Comparison of ENCODE assay signal across 15 cellular contexts in the genomic region with DNA sequence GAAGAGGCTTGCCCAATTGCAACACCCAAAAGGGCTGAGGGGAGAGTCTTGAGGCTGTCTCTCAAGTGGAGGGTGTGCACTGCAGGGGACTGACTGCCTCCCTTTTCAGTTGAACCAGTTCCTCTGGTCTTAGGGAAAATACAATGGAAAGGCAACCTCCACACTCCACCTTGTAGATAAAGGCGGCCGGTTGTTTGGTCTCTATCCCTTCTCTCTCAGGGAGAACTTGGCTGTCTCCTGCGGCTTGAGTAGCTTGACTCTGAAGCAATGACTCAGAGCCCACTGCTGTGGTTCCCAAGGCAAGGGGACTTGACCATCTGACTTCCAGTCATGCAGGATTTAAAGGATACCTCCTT.
DNase-seq lines count a peak whose midpoint lies in the region; ATAC-seq and TF ChIP-seq lines count a peak whose summit lies in the region.
"Had no signal": no experiment of that assay in that cellular context is flagged by ENCODE, and none has a peak within 500 bp of the region (broad histone marks: within the 10 kb centered on the region; RNA-seq: fewer than 3 reads in every experiment).

No MANE protein-coding gene starts in this region.

- peaks cover 9 to 81% (median 28%) of the 10 kb centered on the region in 4 donors for H3K4me1 Mint-ChIP-seq in CD4-positive, CD25-positive, alpha-beta regulatory T cell

- H3K4me2 ChIP-seq in PC-3 (ENCODE audit: low read length), result 0 out of 2 replicates have a peak overlapping the region, but pooled peaks have one; percentile 1
- H3K4me2 ChIP-seq: KMS-11 had no signal

- no peak for TF ChIP-seq CTCF in PC-3 (conservative IDR thresholded peaks at IDR 0.05; ENCODE audit: low read depth, low read length)

- no peaks in the 10 kb centered on the region for H3K79me2 ChIP-seq in PC-3 (ENCODE audit: low read length)

- H3K4me3 ChIP-seq in CD4-positive, CD25-positive, alpha-beta regulatory T cell (ENCODE audit: low read depth, low read length), result no peak overlapping the region
- no peak overlapping the region for H3K4me3 ChIP-seq in PC-3 (ENCODE audit: low read length)
- no peak overlapping the region for H3K4me3 ChIP-seq in esophagus (ENCODE audit: low read depth in 1 of 2, low read length in 2 of 2)
- no peak overlapping the region for H3K4me3 ChIP-seq in HAP-1

- in situ Hi-C loops in HAP-1 (cut with MboI; ENCODE audit: low sequenced_read_pairs), result no loop called here

- POLR2A ChIA-PET in PC-3 (lab: Charles Lee; ENCODE audit: unreplicated experiment), result interaction anchor here (0.5 kb wide), 1 partner anchor 1038 kb away, joined by 3 read pairs; no protein-coding TSS in a partner anchor

- WGBS in esophagus, 2 donors, result 59 to 71% methylated on average over 3 of the region's 3 CpGs

- peak overlapping the region in 1 of 3 donors; percentile 36 for H3K27ac Mint-ChIP-seq in CD4-positive, CD25-positive, alpha-beta regulatory T cell
- H3K27ac Mint-ChIP-seq: activated CD4-positive, alpha-beta memory T cell treated with anti-CD3 and anti-CD28 coated beads for 36 hours; activated T-helper 2 cell treated with anti-CD3 and anti-CD28 coated beads, Interferon-gamma antibody, Interleukin-2, Interleukin-4, amounts not matched to agents 10 μg/mL and 5 μg/mL and 100 μg/mL, durations not matched to agents 14 hours and 24 hours and 36 hours had no signal

- H3K27ac ChIP-seq in CD4-positive, CD25-positive, alpha-beta regulatory T cell (ENCODE audit: insufficient read depth, low read length, poor library complexity, severe bottlenecking), result no peak overlapping the region
- H3K27ac ChIP-seq in PC-3 (ENCODE audit: low read length) (no peak overlapping the region), esophagus (ENCODE audit: low read depth in 2 of 2, low read length in 1 of 2) (peak overlapping the region; percentile 64 to 75)
- H3K27ac ChIP-seq: KMS-11 had no signal

- no peaks in the 10 kb centered on the region for H3F3A ChIP-seq in PC-3 (ENCODE audit: low read length, unreplicated experiment)

- H2AFZ ChIP-seq in PC-3 (ENCODE audit: low read length), result no peak overlapping the region

- H4K20me1 ChIP-seq in PC-3 (ENCODE audit: low read length), result no peaks in the 10 kb centered on the region

- no peak for ATAC-seq in CD4-positive, CD25-positive, alpha-beta regulatory T cell (ENCODE audit: low read depth in 2 of 2)
- ATAC-seq in PC-3 (no peak), GM19455 (IDR thresholded peaks at IDR 0.05; ENCODE audit: unreplicated experiment) (no peak)

- H3K9ac ChIP-seq in PC-3 (ENCODE audit: low read length), result no peak overlapping the region
- H3K9ac ChIP-seq: KMS-11 had no signal

- H3K9me2 ChIP-seq in PC-3 (replicated peaks; ENCODE audit: low read length), result no peaks in the 10 kb centered on the region

- H3K27me3 ChIP-seq in CD4-positive, CD25-positive, alpha-beta regulatory T cell (ENCODE audit: control insufficient read depth, insufficient read depth, low read length), result peaks cover 4% of the 10 kb centered on the region
- H3K27me3 ChIP-seq in PC-3 (ENCODE audit: low read length) (no peaks in the 10 kb centered on the region), esophagus (ENCODE audit: control insufficient read depth in 1 of 2, insufficient read depth in 2 of 2, low read length in 2 of 2) (no peaks in the 10 kb centered on the region), HAP-1 (ENCODE audit: low read depth) (peaks cover 24% of the 10 kb centered on the region)

- peak overlapping the region; percentile 29 to 72 (median 48) for H3K4me3 Mint-ChIP-seq in CD4-positive, CD25-positive, alpha-beta regulatory T cell
- H3K4me3 Mint-ChIP-seq: activated CD4-positive, alpha-beta memory T cell treated with anti-CD3 and anti-CD28 coated beads for 36 hours had no signal

- H3K27me3 Mint-ChIP-seq in CD4-positive, CD25-positive, alpha-beta regulatory T cell, result peaks cover 22% of the 10 kb centered on the region

- BruUV-seq in PC-3 (replicated peaks; lab: Mats Ljungman, UMichigan), result no TSS peak

- no peak for DNase-seq in CD4-positive, CD25-positive, alpha-beta regulatory T cell
- peak; percentile 64 for DNase-seq in PC-3
- DNase-seq in myocyte (ENCODE audit: low read depth), result peak; percentile 27
- no peak for DNase-seq in ureter (ENCODE audit: low spot score)
- no peak for DNase-seq in stimulated activated CD4-positive, alpha-beta T cell treated with anti-CD3 and anti-CD28 coated beads, Interleukin-2, amount 100 ng/mL, for 24 hours
- no peak for DNase-seq in HAP-1 (ENCODE audit: low spot score in 2 of 2)
- DNase-seq: activated CD4-positive, alpha-beta memory T cell treated with anti-CD3 and anti-CD28 coated beads for 36 hours; effector CD4-positive, alpha-beta T cell; HCEC 1CT; NCI-H1694 treated with DMSO at 0.1 percent for 48 hours; stimulated activated CD4-positive, alpha-beta T cell treated with anti-CD3 and anti-CD28 coated beads, Interleukin-12 subunit alpha, Interleukin-12 subunit beta, amount 100 ng/mL, for 4 hours had no signal

- CTCF ChIA-PET in PC-3 (lab: Charles Lee), result no interaction called here

- intact Hi-C loops in PC-3 (cut with micrococcal nuclease), result no loop called here

- peaks cover 21% of the 10 kb centered on the region for H3K4me1 ChIP-seq in CD4-positive, CD25-positive, alpha-beta regulatory T cell (ENCODE audit: control insufficient read depth, insufficient read depth, low read length, poor library complexity, severe bottlenecking)
- peaks cover 39% of the 10 kb centered on the region for H3K4me1 ChIP-seq in PC-3 (ENCODE audit: insufficient read depth, low read length)
- peaks cover 0 to 12% of the 10 kb centered on the region in 2 donors for H3K4me1 ChIP-seq in esophagus (ENCODE audit: control insufficient read depth in 2 of 2, insufficient read depth in 2 of 2, low read length in 1 of 2)
- no peaks in the 10 kb centered on the region for H3K4me1 ChIP-seq in HAP-1

- H3K9me3 Mint-ChIP-seq in CD4-positive, CD25-positive, alpha-beta regulatory T cell, result no peaks in the 10 kb centered on the region
- H3K9me3 Mint-ChIP-seq: activated CD4-positive, alpha-beta memory T cell treated with anti-CD3 and anti-CD28 coated beads for 36 hours; activated T-helper 2 cell treated with anti-CD3 and anti-CD28 coated beads, Interferon-gamma antibody, Interleukin-2, Interleukin-4, amounts not matched to agents 10 μg/mL and 5 μg/mL and 100 μg/mL, durations not matched to agents 14 hours and 24 hours and 36 hours had no signal

- no peaks in the 10 kb centered on the region for H3K9me3 ChIP-seq in CD4-positive, CD25-positive, alpha-beta regulatory T cell (ENCODE audit: control insufficient read depth in 2 of 2, low read length in 2 of 2)
- H3K9me3 ChIP-seq in PC-3 (ENCODE audit: low read length) (no peaks in the 10 kb centered on the region), esophagus (ENCODE audit: control insufficient read depth in 2 of 2, insufficient read depth in 1 of 2, low read depth in 1 of 2, low read length in 1 of 2) (no peaks in the 10 kb centered on the region), HAP-1 (no peaks in the 10 kb centered on the region)

- peaks cover 3% of the 10 kb centered on the region for H3K36me3 ChIP-seq in CD4-positive, CD25-positive, alpha-beta regulatory T cell (ENCODE audit: control insufficient read depth, insufficient read depth, low read length)
- H3K36me3 ChIP-seq in PC-3 (ENCODE audit: low read depth, low read length) (no peaks in the 10 kb centered on the region), esophagus (ENCODE audit: control insufficient read depth in 2 of 2, insufficient read depth in 2 of 2, low read length in 1 of 2) (no peaks in the 10 kb centered on the region), HAP-1 (replicated peaks) (no peaks in the 10 kb centered on the region)

- peaks cover 11% of the 10 kb centered on the region for H3K36me3 Mint-ChIP-seq in CD4-positive, CD25-positive, alpha-beta regulatory T cell
- H3K36me3 Mint-ChIP-seq: activated CD4-positive, alpha-beta memory T cell treated with anti-CD3 and anti-CD28 coated beads for 36 hours had no signal

Comparison
In these comparisons a context has a peak if more than half of its experiments do, and no peak if none do; other contexts are left out.
1. DNase-seq: peak in PC-3 (single experiment) and myocyte (single experiment); none in CD4-positive, CD25-positive, alpha-beta regulatory T cell (0 of 3), ureter (single experiment), stimulated activated CD4-positive, alpha-beta T cell treated with anti-CD3 and anti-CD28 coated beads, Interleukin-2, amount 100 ng/mL, for 24 hours (0 of 2) and HAP-1 (0 of 2).
2. H3K27ac ChIP-seq: peak in esophagus (2 of 2); none in CD4-positive, CD25-positive, alpha-beta regulatory T cell (single experiment) and PC-3 (single experiment).